ENCODE assay signal across 1 cellular context in genomic region chr15:100602822-100603393, GRCh38.
TF ChIP-seq lines count a peak whose summit lies in the region.

No MANE protein-coding gene starts in this region.

TF ChIP-seq in HEK293, 187 proteins besides CTCF, POLR2A, EP300 and RAD21 (continued from another document):
- TF ChIP-seq ZNF560 (tag by site-specific recombination; IDR thresholded peaks at IDR 0.05; ENCODE audit: borderline replicate concordance): no peak
- peak; percentile 4; the same call in 1 of the 2 replicates for TF ChIP-seq KLF17 (tag by site-specific recombination; IDR thresholded peaks at IDR 0.05)
- no peak for TF ChIP-seq ZNF423 (tag by site-specific recombination; IDR thresholded peaks at IDR 0.05)
- peak; percentile 48; the same call in 1 of the 2 replicates for TF ChIP-seq ZNF76 (tag by site-specific recombination; IDR thresholded peaks at IDR 0.05; ENCODE audit: borderline replicate concordance, low read depth)
